Comparison of ENCODE assay signal across 1 cellular context in genomic region chr3:196287405-196288140, GRCh38.
TF ChIP-seq lines count a peak whose summit lies in the region.

Gene PCYT1A (minus strand): TSS chr3:196287726. CDS start chr3:196270531, 17,195 bp downstream.

TF ChIP-seq in HepG2, 621 proteins besides CTCF, POLR2A, EP300 and RAD21 (continued from another document and continues in another):
- TF ChIP-seq AHDC1 (CRISPR knock-in tag; IDR thresholded peaks at IDR 0.05; ENCODE audit: borderline replicate concordance) (peak; percentile 49; the same call in 1 of the 2 replicates), ZNF383 (CRISPR knock-in tag; IDR thresholded peaks at IDR 0.05; ENCODE audit: borderline replicate concordance) (no peak), USF2 (IDR thresholded peaks at IDR 0.05; ENCODE audit: low read depth, low read length) (no peak), USF2 (CRISPR knock-in tag; IDR thresholded peaks at IDR 0.05; ENCODE audit: borderline replicate concordance) (no peak), ZNF709 (CRISPR knock-in tag; IDR thresholded peaks at IDR 0.05) (no peak), SNRNP70 (IDR thresholded peaks at IDR 0.05; ENCODE audit: low read depth, low read length) (no peak), CREB1 (IDR thresholded peaks at IDR 0.05) (peak; percentile 78), CREB1 (CRISPR knock-in tag; IDR thresholded peaks at IDR 0.05) (peak; percentile 73), PHB2 (IDR thresholded peaks at IDR 0.05; ENCODE audit: partially characterized antibody) (no peak), MXD4 (CRISPR knock-in tag; IDR thresholded peaks at IDR 0.05) (0 out of 2 replicates have a peak, but pooled peaks have one; percentile 56), BORCS8-MEF2B (CRISPR knock-in tag; IDR thresholded peaks at IDR 0.05) (peak; percentile 54), FOXP1 (IDR thresholded peaks at IDR 0.05) (no peak), FOXP1 (CRISPR knock-in tag; IDR thresholded peaks at IDR 0.05) (peak; percentile 19), IKZF4 (CRISPR knock-in tag; IDR thresholded peaks at IDR 0.05; ENCODE audit: borderline replicate concordance, low read depth, not compliant biosample characterization) (no peak), NCOA2 (CRISPR knock-in tag; IDR thresholded peaks at IDR 0.05) (peak; percentile 53), ZNF335 (CRISPR knock-in tag; IDR thresholded peaks at IDR 0.05) (peak; percentile 21; the same call in 1 of the 2 replicates), ZNF501 (CRISPR knock-in tag; IDR thresholded peaks at IDR 0.05) (peak; percentile 96), ZKSCAN5 (CRISPR knock-in tag; IDR thresholded peaks at IDR 0.05) (no peak), MED13 (CRISPR knock-in tag; IDR thresholded peaks at IDR 0.05) (no peak), XRCC5 (optimal IDR thresholded peaks at IDR 0.05; ENCODE audit: low read length) (peak; percentile 90), ZBTB7B (CRISPR knock-in tag; IDR thresholded peaks at IDR 0.05) (peak; percentile 79), ZZZ3 (CRISPR knock-in tag; IDR thresholded peaks at IDR 0.05; ENCODE audit: borderline replicate concordance) (peak; percentile 85; the same call in 1 of the 2 replicates), ZNF253 (CRISPR knock-in tag; IDR thresholded peaks at IDR 0.05; ENCODE audit: borderline replicate concordance) (no peak), PITX1 (CRISPR knock-in tag; IDR thresholded peaks at IDR 0.05) (peak; percentile 63), THAP11 (CRISPR knock-in tag; IDR thresholded peaks at IDR 0.05) (peak; percentile 92), BCL6 (CRISPR knock-in tag; IDR thresholded peaks at IDR 0.05) (0 out of 2 replicates have a peak, but pooled peaks have one; percentile 21), NFKBIZ (CRISPR knock-in tag; IDR thresholded peaks at IDR 0.05) (no peak), ZFP41 (CRISPR knock-in tag; IDR thresholded peaks at IDR 0.05; ENCODE audit: borderline replicate concordance) (no peak), TP53 (CRISPR knock-in tag; conservative IDR thresholded peaks at IDR 0.05) (peak; percentile 92), STAT6 (CRISPR knock-in tag; IDR thresholded peaks at IDR 0.05; ENCODE audit: borderline replicate concordance) (peak; percentile 98; the same call in 1 of the 2 replicates), KAT2B (IDR thresholded peaks at IDR 0.05; ENCODE audit: borderline replicate concordance, low read depth, low read length) (no peak), CBX1 (IDR thresholded peaks at IDR 0.05; ENCODE audit: low read depth) (peak; percentile 71), CREBL2 (CRISPR knock-in tag; IDR thresholded peaks at IDR 0.05; ENCODE audit: borderline replicate concordance) (no peak; the same call in 1 of the 2 replicates), NKX3-1 (CRISPR knock-in tag; IDR thresholded peaks at IDR 0.05) (peak; percentile 85; the same call in 1 of the 2 replicates), HMG20A (CRISPR knock-in tag; IDR thresholded peaks at IDR 0.05; ENCODE audit: borderline replicate concordance) (peak; percentile 31; the same call in 1 of the 2 replicates), KDM5A (IDR thresholded peaks at IDR 0.05; ENCODE audit: borderline replicate concordance, low read length) (peak; percentile 93), ZSCAN20 (CRISPR knock-in tag; IDR thresholded peaks at IDR 0.05; ENCODE audit: borderline replicate concordance) (0 out of 2 replicates have a peak, but pooled peaks have one; percentile 15), NONO (IDR thresholded peaks at IDR 0.05) (no peak), NONO (CRISPR knock-in tag; conservative IDR thresholded peaks at IDR 0.05) (peak; percentile 90), ZNF674 (CRISPR knock-in tag; IDR thresholded peaks at IDR 0.05; ENCODE audit: low read depth) (0 out of 2 replicates have a peak, but pooled peaks have one; percentile 64), SP4 (CRISPR knock-in tag; IDR thresholded peaks at IDR 0.05) (peak; percentile 67), ZNF557 (CRISPR knock-in tag; IDR thresholded peaks at IDR 0.05) (no peak; the same call in 1 of the 2 replicates), SMAD3 (CRISPR knock-in tag; IDR thresholded peaks at IDR 0.05) (peak; percentile 67; the same call in 1 of the 2 replicates), CEBPB (IDR thresholded peaks at IDR 0.05; ENCODE audit: borderline replicate concordance, low read depth, low read length) (no peak), CBFB (CRISPR knock-in tag; IDR thresholded peaks at IDR 0.05) (peak; percentile 58)
- TF ChIP-seq, protein P1, sequence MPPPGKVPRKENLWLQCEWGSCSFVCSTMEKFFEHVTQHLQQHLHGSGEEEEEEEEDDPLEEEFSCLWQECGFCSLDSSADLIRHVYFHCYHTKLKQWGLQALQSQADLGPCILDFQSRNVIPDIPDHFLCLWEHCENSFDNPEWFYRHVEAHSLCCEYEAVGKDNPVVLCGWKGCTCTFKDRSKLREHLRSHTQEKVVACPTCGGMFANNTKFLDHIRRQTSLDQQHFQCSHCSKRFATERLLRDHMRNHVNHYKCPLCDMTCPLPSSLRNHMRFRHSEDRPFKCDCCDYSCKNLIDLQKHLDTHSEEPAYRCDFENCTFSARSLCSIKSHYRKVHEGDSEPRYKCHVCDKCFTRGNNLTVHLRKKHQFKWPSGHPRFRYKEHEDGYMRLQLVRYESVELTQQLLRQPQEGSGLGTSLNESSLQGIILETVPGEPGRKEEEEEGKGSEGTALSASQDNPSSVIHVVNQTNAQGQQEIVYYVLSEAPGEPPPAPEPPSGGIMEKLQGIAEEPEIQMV (CRISPR knock-in tag; IDR thresholded peaks at IDR 0.05; ENCODE audit: low read depth), result no peak
- TF ChIP-seq, protein P2, sequence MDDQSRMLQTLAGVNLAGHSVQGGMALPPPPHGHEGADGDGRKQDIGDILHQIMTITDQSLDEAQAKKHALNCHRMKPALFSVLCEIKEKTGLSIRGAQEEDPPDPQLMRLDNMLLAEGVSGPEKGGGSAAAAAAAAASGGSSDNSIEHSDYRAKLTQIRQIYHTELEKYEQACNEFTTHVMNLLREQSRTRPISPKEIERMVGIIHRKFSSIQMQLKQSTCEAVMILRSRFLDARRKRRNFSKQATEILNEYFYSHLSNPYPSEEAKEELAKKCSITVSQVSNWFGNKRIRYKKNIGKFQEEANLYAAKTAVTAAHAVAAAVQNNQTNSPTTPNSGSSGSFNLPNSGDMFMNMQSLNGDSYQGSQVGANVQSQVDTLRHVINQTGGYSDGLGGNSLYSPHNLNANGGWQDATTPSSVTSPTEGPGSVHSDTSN (CRISPR knock-in tag; IDR thresholded peaks at IDR 0.05; ENCODE audit: borderline replicate concordance), result no peak; the same call in 1 of the 2 replicates
- TF ChIP-seq, protein P3, sequence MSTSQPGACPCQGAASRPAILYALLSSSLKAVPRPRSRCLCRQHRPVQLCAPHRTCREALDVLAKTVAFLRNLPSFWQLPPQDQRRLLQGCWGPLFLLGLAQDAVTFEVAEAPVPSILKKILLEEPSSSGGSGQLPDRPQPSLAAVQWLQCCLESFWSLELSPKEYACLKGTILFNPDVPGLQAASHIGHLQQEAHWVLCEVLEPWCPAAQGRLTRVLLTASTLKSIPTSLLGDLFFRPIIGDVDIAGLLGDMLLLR (CRISPR knock-in tag; IDR thresholded peaks at IDR 0.05), result no peak; the same call in 1 of the 2 replicates
- TF ChIP-seq, protein P4, sequence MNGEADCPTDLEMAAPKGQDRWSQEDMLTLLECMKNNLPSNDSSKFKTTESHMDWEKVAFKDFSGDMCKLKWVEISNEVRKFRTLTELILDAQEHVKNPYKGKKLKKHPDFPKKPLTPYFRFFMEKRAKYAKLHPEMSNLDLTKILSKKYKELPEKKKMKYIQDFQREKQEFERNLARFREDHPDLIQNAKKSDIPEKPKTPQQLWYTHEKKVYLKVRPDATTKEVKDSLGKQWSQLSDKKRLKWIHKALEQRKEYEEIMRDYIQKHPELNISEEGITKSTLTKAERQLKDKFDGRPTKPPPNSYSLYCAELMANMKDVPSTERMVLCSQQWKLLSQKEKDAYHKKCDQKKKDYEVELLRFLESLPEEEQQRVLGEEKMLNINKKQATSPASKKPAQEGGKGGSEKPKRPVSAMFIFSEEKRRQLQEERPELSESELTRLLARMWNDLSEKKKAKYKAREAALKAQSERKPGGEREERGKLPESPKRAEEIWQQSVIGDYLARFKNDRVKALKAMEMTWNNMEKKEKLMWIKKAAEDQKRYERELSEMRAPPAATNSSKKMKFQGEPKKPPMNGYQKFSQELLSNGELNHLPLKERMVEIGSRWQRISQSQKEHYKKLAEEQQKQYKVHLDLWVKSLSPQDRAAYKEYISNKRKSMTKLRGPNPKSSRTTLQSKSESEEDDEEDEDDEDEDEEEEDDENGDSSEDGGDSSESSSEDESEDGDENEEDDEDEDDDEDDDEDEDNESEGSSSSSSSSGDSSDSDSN (CRISPR knock-in tag; IDR thresholded peaks at IDR 0.05), result peak; percentile 97
- TF ChIP-seq, protein P5, sequence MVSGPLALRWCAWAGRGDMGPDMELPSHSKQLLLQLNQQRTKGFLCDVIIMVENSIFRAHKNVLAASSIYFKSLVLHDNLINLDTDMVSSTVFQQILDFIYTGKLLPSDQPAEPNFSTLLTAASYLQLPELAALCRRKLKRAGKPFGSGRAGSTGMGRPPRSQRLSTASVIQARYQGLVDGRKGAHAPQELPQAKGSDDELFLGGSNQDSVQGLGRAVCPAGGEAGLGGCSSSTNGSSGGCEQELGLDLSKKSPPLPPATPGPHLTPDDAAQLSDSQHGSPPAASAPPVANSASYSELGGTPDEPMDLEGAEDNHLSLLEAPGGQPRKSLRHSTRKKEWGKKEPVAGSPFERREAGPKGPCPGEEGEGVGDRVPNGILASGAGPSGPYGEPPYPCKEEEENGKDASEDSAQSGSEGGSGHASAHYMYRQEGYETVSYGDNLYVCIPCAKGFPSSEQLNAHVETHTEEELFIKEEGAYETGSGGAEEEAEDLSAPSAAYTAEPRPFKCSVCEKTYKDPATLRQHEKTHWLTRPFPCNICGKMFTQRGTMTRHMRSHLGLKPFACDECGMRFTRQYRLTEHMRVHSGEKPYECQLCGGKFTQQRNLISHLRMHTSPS (CRISPR knock-in tag; IDR thresholded peaks at IDR 0.05; ENCODE audit: low read depth), result no peak; the same call in 1 of the 2 replicates
